ENCODE assay signal across 34 cellular contexts in genomic region chr3:193756536-193756935, GRCh38.
"Had no signal": no experiment of that assay in that cellular context is flagged by ENCODE, and none has a peak within 500 bp of the region (broad histone marks: within the 10 kb centered on the region; RNA-seq: fewer than 3 reads in every experiment).

No MANE protein-coding gene starts in this region.

- FAIRE-seq: astrocyte had no signal

- H3K4me3 ChIP-seq: adrenal gland, ascending aorta, body of pancreas, breast epithelium, cardiac muscle cell had no signal

- ATAC-seq: activated naive CD4-positive, alpha-beta T cell treated with anti-CD3 and anti-CD28 coated beads, Interleukin-2, amount 50 U/mL, for 72 hours; activated naive CD8-positive, alpha-beta T cell treated with anti-CD3 and anti-CD28 coated beads, Interleukin-2, amount 50 U/mL, for 24 hours; activated T-cell treated with anti-CD3 and anti-CD28 coated beads, Interleukin-2, amount 50 U/mL, for 4 hours; activated T-cell treated with anti-CD3 and anti-CD28 coated beads, Interleukin-2, amount 50 U/mL, for 72 hours; activated T-helper 17 cell treated with anti-CD3 and anti-CD28 coated beads, Interleukin-2, amount 50 U/mL, for 72 hours; body of pancreas had no signal

- DNase-seq: activated effector memory CD4-positive, alpha-beta T cell treated with anti-CD3 and anti-CD28 coated beads, Interleukin-2, amount 50 U/mL, for 16 hours; activated effector memory CD4-positive, alpha-beta T cell treated with Interleukin-2 at 50 U/mL for 16 hours; activated gamma-delta T cell; activated gamma-delta T cell treated with Interleukin-2 at 50 U/mL for 16 hours; activated naive CD4-positive, alpha-beta T cell; activated naive CD4-positive, alpha-beta T cell treated with anti-CD3 and anti-CD28 coated beads for 36 hours; activated naive CD4-positive, alpha-beta T cell treated with anti-CD3 and anti-CD28 coated beads, Interleukin-2, amount 10 ng/mL, durations not matched to agents 7 days and 5 days; activated naive CD4-positive, alpha-beta T cell treated with anti-CD3 and anti-CD28 coated beads, Interleukin-2, amount 50 U/mL, for 16 hours; activated naive CD4-positive, alpha-beta T cell treated with Interleukin-2 at 50 U/mL for 16 hours; activated naive CD8-positive, alpha-beta T cell treated with anti-CD3 and anti-CD28 coated beads for 36 hours; activated naive CD8-positive, alpha-beta T cell treated with anti-CD3 and anti-CD28 coated beads, Interleukin-2, amount 10 ng/mL, durations not matched to agents 7 days and 5 days; activated naive CD8-positive, alpha-beta T cell treated with anti-CD3 and anti-CD28 coated beads, Interleukin-2, amount 50 U/mL, for 24 hours; activated T-cell treated with anti-CD3 and anti-CD28 coated beads for 4 hours; activated T-cell treated with anti-CD3 and anti-CD28 coated beads, Interleukin-2, amount 50 U/mL, for 1 hour; activated T-cell treated with anti-CD3 and anti-CD28 coated beads, Interleukin-2, amount 50 U/mL, for 24 hours; activated T-cell treated with anti-CD3 and anti-CD28 coated beads, Interleukin-2, amount 50 U/mL, for 4 hours; activated T-cell treated with anti-CD3 and anti-CD28 coated beads, Interleukin-2, amount 50 U/mL, for 48 hours; activated T-cell treated with anti-CD3 and anti-CD28 coated beads, Interleukin-2, amount 50 U/mL, for 72 hours; adrenal gland; amniotic stem cell; amygdala; anterior cingulate cortex; aorta; body of pancreas; brain microvascular endothelial cell; caudate nucleus; central memory CD4-positive, alpha-beta T cell; cerebellar nuclear complex had no signal

- H3K4me1 ChIP-seq: adrenal gland, ascending aorta, body of pancreas, breast epithelium had no signal

- H3K27ac ChIP-seq: adrenal gland, ascending aorta, body of pancreas, brain microvascular endothelial cell, breast epithelium, cardiac muscle cell had no signal

- H3K27me3 ChIP-seq: adrenal gland, ascending aorta, body of pancreas, brain microvascular endothelial cell, breast epithelium, cardiac muscle cell had no signal

- H3K36me3 ChIP-seq: adrenal gland, ascending aorta, brain microvascular endothelial cell, breast epithelium, cardiac muscle cell had no signal
